In genomic region chr11:18790820-18791174, GRCh38 we compare ENCODE assay signal across 17 cellular contexts. TPM values are rescaled to one million over a fixed set of nuclear protein-coding genes. Genes with fewer than 3 reads are reported as not detected.
DNase-seq lines count a peak whose midpoint lies in the region; FAIRE-seq and TF ChIP-seq lines count a peak whose summit lies in the region.
"Had no signal": no experiment of that assay in that cellular context is flagged by ENCODE, and none has a peak within 500 bp of the region (broad histone marks: within the 10 kb centered on the region; RNA-seq: fewer than 3 reads in every experiment).

No MANE protein-coding gene starts in this region.

- H3K27me3 ChIP-seq in H9 (ENCODE audit: insufficient read depth, low read length) (peaks cover 9% of the 10 kb centered on the region; the same call in 1 of the 2 replicates), WERI-Rb-1 (ENCODE audit: insufficient read depth, low read depth, severe bottlenecking) (peaks cover 41% of the 10 kb centered on the region)

- H3K4me3 ChIP-seq in WERI-Rb-1 (ENCODE audit: low read depth, low read length) = peak overlapping the region; percentile 45
- H3K4me3 ChIP-seq in iPS-11a (ENCODE audit: low read depth, low read length) = peak overlapping the region; percentile 73

- H4K5ac ChIP-seq in H9 (ENCODE audit: insufficient read length, low read depth, low read length) = no peak overlapping the region

- no peak overlapping the region for H2BK20ac ChIP-seq in H9 (ENCODE audit: low read depth, low read length, poor library complexity, severe bottlenecking)

- no peak overlapping the region for H3K18ac ChIP-seq in H9 (ENCODE audit: insufficient read length, low read depth, low read length)

- H3K27ac Mint-ChIP-seq in H9 (no peak overlapping the region), osteocyte (ENCODE audit: unreplicated experiment) (no peak overlapping the region)
- H3K27ac Mint-ChIP-seq in activated naive CD4-positive, alpha-beta T cell treated with anti-CD3 and anti-CD28 coated beads, Interleukin-2, amount 10 ng/mL, durations not matched to agents 7 days and 5 days = no peak overlapping the region
- H3K27ac Mint-ChIP-seq: B cell had no signal

- H3K4me1 ChIP-seq in H9 (ENCODE audit: insufficient read depth, low read length) = no peaks in the 10 kb centered on the region

- H3K56ac ChIP-seq in H9 (ENCODE audit: insufficient read length, low read depth, low read length) = no peak overlapping the region

- H3K4me1 Mint-ChIP-seq in H9 (peaks cover 7 to 22% of the 10 kb centered on the region in 2 experiments; a peak in 3 of 4 replicates), osteocyte (ENCODE audit: unreplicated experiment) (peaks cover 5% of the 10 kb centered on the region)
- H3K4me1 Mint-ChIP-seq in activated naive CD4-positive, alpha-beta T cell treated with anti-CD3 and anti-CD28 coated beads, Interleukin-2, amount 10 ng/mL, durations not matched to agents 7 days and 5 days = no peaks in the 10 kb centered on the region

- DNase-seq in H9 = peak; percentile 47
- peak; percentile 44 for DNase-seq in WERI-Rb-1
- no peak for DNase-seq in osteocyte (ENCODE audit: extremely low spot score, unreplicated experiment)
- DNase-seq in HTR-8/SVneo (ENCODE audit: insufficient read length, low spot score) = no peak
- DNase-seq in frontal cortex (ENCODE audit: low spot score in 2 of 2) = no peak
- DNase-seq in activated naive CD4-positive, alpha-beta T cell treated with anti-CD3 and anti-CD28 coated beads, Interleukin-2, amount 10 ng/mL, durations not matched to agents 7 days and 5 days = no peak
- DNase-seq in HuH-7 (ENCODE audit: low spot score) = no peak
- DNase-seq: activated CD4-positive, alpha-beta T cell treated with anti-CD3 and anti-CD28 coated beads for 1 hour; activated gamma-delta T cell; Calu3; GF-D8; left lung; NCI-H1092 treated with DMSO at 0.1 percent for 48 hours had no signal

- H2BK5ac ChIP-seq in H9 (ENCODE audit: insufficient read length, low read length) = no peak overlapping the region

- H3K4ac ChIP-seq in H9 (ENCODE audit: low read depth, low read length) = no peak overlapping the region

- H2BK12ac ChIP-seq in H9 (ENCODE audit: insufficient read length, low read depth, low read length) = no peak overlapping the region

- H3K23ac ChIP-seq in H9 (ENCODE audit: insufficient read length, low read depth, low read length) = no peak overlapping the region

- no peak overlapping the region for H4K91ac ChIP-seq in H9 (ENCODE audit: insufficient read length, low read depth, low read length)

- H3K79me1 ChIP-seq in H9 (ENCODE audit: insufficient read depth, low read depth, low read length, poor library complexity, severe bottlenecking) = no peaks in the 10 kb centered on the region

- no peak overlapping the region for H4K8ac ChIP-seq in H9 (replicated peaks; ENCODE audit: insufficient read length, low read depth, low read length)

- no peak overlapping the region for H2BK15ac ChIP-seq in H9 (ENCODE audit: low read depth, low read length)

- peak overlapping the region; percentile 78 for H3K4me3 Mint-ChIP-seq in H9
- H3K4me3 Mint-ChIP-seq in osteocyte (ENCODE audit: unreplicated experiment) = peak overlapping the region; percentile 27
- no peak overlapping the region for H3K4me3 Mint-ChIP-seq in activated naive CD4-positive, alpha-beta T cell treated with anti-CD3 and anti-CD28 coated beads, Interleukin-2, amount 10 ng/mL, durations not matched to agents 7 days and 5 days
- H3K4me3 Mint-ChIP-seq: B cell had no signal

- no peak overlapping the region for H2AK5ac ChIP-seq in H9 (ENCODE audit: insufficient read length, low read length)

- H3K23me2 ChIP-seq in H9 (ENCODE audit: insufficient read length, low read depth, low read length, poor library complexity, severe bottlenecking) = peaks cover 14% of the 10 kb centered on the region

- H3K27me3 Mint-ChIP-seq in H9 (ENCODE audit: low read depth) = peaks cover 82% of the 10 kb centered on the region
- peaks cover 73% of the 10 kb centered on the region for H3K27me3 Mint-ChIP-seq in osteocyte (ENCODE audit: unreplicated experiment)
- H3K27me3 Mint-ChIP-seq in activated naive CD4-positive, alpha-beta T cell treated with anti-CD3 and anti-CD28 coated beads, Interleukin-2, amount 10 ng/mL, durations not matched to agents 7 days and 5 days = peaks cover 89% of the 10 kb centered on the region

- peak overlapping the region; percentile 48 for H3K4me2 ChIP-seq in H9 (ENCODE audit: insufficient read depth, insufficient read length, low read length)

- H2AFZ ChIP-seq in H9 (ENCODE audit: low read length) = no peak overlapping the region

- no peak overlapping the region for H3K9ac ChIP-seq in H9 (ENCODE audit: extremely low read depth, insufficient read length, low read length)

- no peak overlapping the region for H3T11ph ChIP-seq in H9 (ENCODE audit: low read length)

- H2BK120ac ChIP-seq in H9 (ENCODE audit: low read depth, low read length, poor library complexity, severe bottlenecking) = no peak overlapping the region

- H3K9me3 Mint-ChIP-seq in H9 (no peaks in the 10 kb centered on the region), osteocyte (ENCODE audit: unreplicated experiment) (no peaks in the 10 kb centered on the region)
- no peaks in the 10 kb centered on the region for H3K9me3 Mint-ChIP-seq in activated naive CD4-positive, alpha-beta T cell treated with anti-CD3 and anti-CD28 coated beads, Interleukin-2, amount 10 ng/mL, durations not matched to agents 7 days and 5 days

- H4K20me1 ChIP-seq in H9 (ENCODE audit: control insufficient read depth, insufficient read depth, insufficient read length) = peaks cover 3% of the 10 kb centered on the region

- TF ChIP-seq CTCF in H9 (conservative IDR thresholded peaks at IDR 0.05) = no peak
- TF ChIP-seq CTCF in WERI-Rb-1 (IDR thresholded peaks at IDR 0.05; ENCODE audit: low read depth, low read length) = no peak
- TF ChIP-seq CTCF in osteocyte (IDR thresholded peaks at IDR 0.05) = no peak

- no peaks in the 10 kb centered on the region for H3K79me2 ChIP-seq in H9 (ENCODE audit: insufficient read depth, low read length)

- H3K9me3 ChIP-seq in H9 (ENCODE audit: control insufficient read depth, low read depth, low read length) (no peaks in the 10 kb centered on the region), WERI-Rb-1 (ENCODE audit: severe bottlenecking) (no peaks in the 10 kb centered on the region)
- H3K9me3 ChIP-seq: ascending aorta, left lung had no signal

- no CpG with 5 or more reads among the region's 14 CpGs for WGBS in H9 (ENCODE audit: extremely low coverage, insufficient read length, low lambda C conversion rate)

- peak overlapping the region; percentile 6; the same call in 1 of the 2 replicates for H3K14ac ChIP-seq in H9 (ENCODE audit: insufficient read depth, low read length)

- H3K27ac ChIP-seq in H9 (ENCODE audit: insufficient read length, low read depth, low read length) (no peak overlapping the region), WERI-Rb-1 (no peak overlapping the region)
- H3K27ac ChIP-seq: ascending aorta, HL-60, left lung had no signal

- FAIRE-seq in HTR-8/SVneo (lab: Jason Lieb, UNC) (no peak), frontal cortex (lab: Jason Lieb, UNC) (no peak)

- H3K36me3 ChIP-seq in WERI-Rb-1 = no peaks in the 10 kb centered on the region
- H3K36me3 ChIP-seq: ascending aorta, left lung had no signal

- CTCF ChIA-PET in activated naive CD4-positive, alpha-beta T cell treated with anti-CD3 and anti-CD28 coated beads, Interleukin-2, amount 10 ng/mL, durations not matched to agents 7 days and 5 days (lab: Charles Lee) = interaction anchor here (1.1 to 1.4 kb wide), 2 partner anchors 16 to 33 kb away, joined by 3 read pairs; no protein-coding TSS in a partner anchor

- no peaks in the 10 kb centered on the region; a peak in 1 of 7 replicates for H3K36me3 Mint-ChIP-seq in H9 (ENCODE audit: insufficient read depth in 1 of 3, low read depth in 3 of 3)
- H3K36me3 Mint-ChIP-seq in osteocyte (ENCODE audit: unreplicated experiment) = no peaks in the 10 kb centered on the region
- H3K36me3 Mint-ChIP-seq in activated naive CD4-positive, alpha-beta T cell treated with anti-CD3 and anti-CD28 coated beads, Interleukin-2, amount 10 ng/mL, durations not matched to agents 7 days and 5 days = no peaks in the 10 kb centered on the region

RNA-seq across cellular contexts. Expression of gene PTPN5, which starts 0.8 kb away (rescaled TPM):
- 1.4 and 1.9 TPM in 2 replicates for total RNA-seq in H9 (2021)
- total RNA-seq in osteocyte = not detected in 2 replicates
- total RNA-seq in frontal cortex = 36.7 TPM
- total RNA-seq: B cell, Calu3 had no signal

Comparison
In these comparisons a context has a peak if more than half of its experiments do, and no peak if none do; other contexts are left out.
1. DNase-seq: peak in H9 (single experiment) and WERI-Rb-1 (single experiment); none in osteocyte (single experiment), HTR-8/SVneo (single experiment), frontal cortex (0 of 2), activated naive CD4-positive, alpha-beta T cell treated with anti-CD3 and anti-CD28 coated beads, Interleukin-2, amount 10 ng/mL, durations not matched to agents 7 days and 5 days (single experiment) and HuH-7 (single experiment).
2. RNA of gene PTPN5, which starts 0.8 kb away (total RNA-seq): 36.7 TPM in frontal cortex (single experiment); 1.4 to 1.9 TPM in H9 and not detected in osteocyte; every median in the first group is over 10 times any median in the second.